ENCODE assay signal across 8 cellular contexts in the genomic region with DNA sequence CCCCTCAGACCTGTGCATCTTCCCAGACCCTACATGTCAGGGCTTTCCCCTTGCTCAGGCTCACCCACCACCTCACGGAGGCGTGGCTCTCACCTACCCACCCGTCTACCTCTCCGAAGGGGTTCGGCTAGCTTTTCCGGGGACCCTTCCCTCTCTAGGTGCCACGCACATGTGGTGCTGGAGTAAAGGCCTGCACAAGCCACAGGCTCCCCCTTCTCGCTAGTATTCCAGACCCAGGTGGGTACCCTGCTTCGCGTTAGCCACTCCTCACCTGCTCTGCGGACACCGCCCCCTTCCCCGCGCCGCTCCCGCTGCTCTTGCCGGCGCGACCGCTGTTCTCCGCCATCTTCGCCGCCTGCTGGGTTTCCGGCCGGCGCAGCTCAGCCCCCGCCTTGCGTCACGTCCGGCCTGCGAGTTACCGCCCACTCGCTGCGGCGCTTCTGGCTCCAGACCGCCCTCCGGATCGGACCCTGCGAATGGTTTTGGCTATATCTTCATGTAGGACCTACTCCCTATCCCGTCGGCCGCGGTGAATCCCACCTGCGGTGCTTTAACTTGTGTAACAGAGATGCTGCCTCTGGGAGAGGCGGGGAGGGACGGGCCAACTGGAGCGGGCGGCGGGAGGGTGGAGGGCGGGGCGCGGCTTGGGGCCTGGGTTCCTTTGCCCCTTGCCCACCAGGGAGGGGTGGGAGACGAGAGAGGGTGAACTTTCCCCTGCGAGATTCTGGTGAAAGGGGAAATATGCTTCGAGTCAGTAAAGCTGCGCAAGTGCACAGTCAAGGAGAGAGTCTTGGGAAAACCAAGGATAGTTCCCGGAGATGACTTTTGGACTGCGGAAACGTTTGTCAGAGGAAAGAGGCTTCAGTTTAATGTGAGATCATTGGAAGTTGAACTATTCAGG. TPM values are rescaled to one million over a fixed set of nuclear protein-coding genes. Genes with fewer than 3 reads are reported as not detected.
DNase-seq lines count a peak whose midpoint lies in the region; ATAC-seq, FAIRE-seq and TF ChIP-seq lines count a peak whose summit lies in the region.

NIT1 (plus strand) TSS at position 425 of the 901 bp plus-strand sequence; CDS start at position 497, 72 bp downstream.
A gene with protein sequence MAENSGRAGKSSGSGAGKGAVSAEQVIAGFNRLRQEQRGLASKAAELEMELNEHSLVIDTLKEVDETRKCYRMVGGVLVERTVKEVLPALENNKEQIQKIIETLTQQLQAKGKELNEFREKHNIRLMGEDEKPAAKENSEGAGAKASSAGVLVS (minus strand): TSS at position 357 of the 901 bp plus-strand sequence. CDS start 11 bp downstream, at position 346.

- H3K9ac ChIP-seq in kidney (ENCODE audit: low read length in 2 of 2), result peak within 1 kb of the TSS; percentile 67 to 99

- intact Hi-C loops in kidney (cut with DNase I), result no loop called here

- peak within 1 kb of the TSS; percentile 90 for H3K4me3 Mint-ChIP-seq in chondrocyte (ENCODE audit: unreplicated experiment)

- peaks cover 30 to 36% of the 10 kb centered on the region in 2 donors for H3K4me1 ChIP-seq in kidney (ENCODE audit: control insufficient read depth in 1 of 2, insufficient read depth in 1 of 2, low read depth in 1 of 2, low read length in 2 of 2)

- TF ChIP-seq CTCF in AG10803 (conservative IDR thresholded peaks at IDR 0.05; ENCODE audit: low read length) (no peak), chondrocyte (IDR thresholded peaks at IDR 0.05) (peak; percentile 12), kidney (IDR thresholded peaks at IDR 0.05; ENCODE audit: borderline replicate concordance, extremely low read depth, insufficient read depth) (peak; percentile 10)

- peaks cover 21 to 26% of the 10 kb centered on the region in 2 donors for H3K36me3 ChIP-seq in kidney (ENCODE audit: control insufficient read depth in 1 of 2, insufficient read depth in 2 of 2, low read length in 2 of 2)

- DNase-seq in AG10803 (ENCODE audit: low read depth) (peak; percentile 77), NCI-H345 (lab: John Stamatoyannopoulos, UW) (peak; percentile 89), chondrocyte (ENCODE audit: low spot score) (peak; percentile 93), kidney (peak; percentile 95)
- peak; percentile 72 to 82 for DNase-seq in activated CD4-positive, alpha-beta T cell treated with anti-CD3 and anti-CD28 coated beads for 24 hours (ENCODE audit: low read depth in 2 of 2)
- peak; percentile 61 to 78 for DNase-seq in stimulated activated CD4-positive, alpha-beta T cell treated with anti-CD3 and anti-CD28 coated beads, Interleukin-15, amount 100 ng/mL, for 1 hour (ENCODE audit: low read depth in 1 of 2, low spot score in 1 of 2)

- FAIRE-seq in kidney (lab: Jason Lieb, UNC), result no peak

- peak within 1 kb of the TSS; percentile 95 to 98 for H3K27ac ChIP-seq in kidney (ENCODE audit: low read depth in 2 of 2, low read length in 2 of 2)

- H3K27me3 Mint-ChIP-seq in chondrocyte (ENCODE audit: low read depth), result no peaks in the 10 kb centered on the region

- ATAC-seq in GM19023 (IDR thresholded peaks at IDR 0.05; ENCODE audit: unreplicated experiment) (peak; percentile 83), HG03196 (IDR thresholded peaks at IDR 0.05; ENCODE audit: unreplicated experiment) (peak; percentile 78)

- no peaks in the 10 kb centered on the region for H3K9me3 Mint-ChIP-seq in chondrocyte (ENCODE audit: low read depth)

- H3K9me3 ChIP-seq in kidney (ENCODE audit: control insufficient read depth in 1 of 2, low read length in 2 of 2), result no peaks in the 10 kb centered on the region

- H3K4me1 Mint-ChIP-seq in chondrocyte (ENCODE audit: low read depth), result peaks cover 63% of the 10 kb centered on the region

- H3K36me3 Mint-ChIP-seq in chondrocyte (ENCODE audit: low read depth), result peaks cover 19% of the 10 kb centered on the region

- peak within 1 kb of the TSS; percentile 97 for H3K27ac Mint-ChIP-seq in chondrocyte (ENCODE audit: unreplicated experiment)

- H3K4me3 ChIP-seq in AG10803 (ENCODE audit: low read length), result peak within 1 kb of the TSS; percentile 100
- peak within 1 kb of the TSS; percentile 90 to 100 for H3K4me3 ChIP-seq in kidney (ENCODE audit: low read length in 2 of 2)

RNA-seq across cellular contexts. Expression of gene NIT1, which starts in this region (rescaled TPM):
- total RNA-seq in chondrocyte (25.3 to 33.1 TPM (median 27.6 TPM) in 3 replicates), kidney (42.3 TPM)
- polyA plus RNA-seq in kidney (ENCODE audit: insufficient read depth, low read depth, low replicate concordance), result 91.5 TPM

RNA-seq across cellular contexts. Expression of the second gene that starts in this region (rescaled TPM):
- 53.7 to 58.7 TPM (median 57.9 TPM) in 3 replicates for total RNA-seq in chondrocyte
- total RNA-seq in kidney, result 46.7 TPM
- polyA plus RNA-seq in kidney (ENCODE audit: insufficient read depth, low read depth, low replicate concordance), result 149 TPM

Comparison
In these comparisons a context has a peak if more than half of its experiments do, and no peak if none do; other contexts are left out.
1. Peak in every context shown above with its lines: DNase-seq, ATAC-seq, H3K4me3 ChIP-seq and H3K27ac ChIP-seq.